19 cellular contexts compared by ENCODE assay signal in the genomic region with DNA sequence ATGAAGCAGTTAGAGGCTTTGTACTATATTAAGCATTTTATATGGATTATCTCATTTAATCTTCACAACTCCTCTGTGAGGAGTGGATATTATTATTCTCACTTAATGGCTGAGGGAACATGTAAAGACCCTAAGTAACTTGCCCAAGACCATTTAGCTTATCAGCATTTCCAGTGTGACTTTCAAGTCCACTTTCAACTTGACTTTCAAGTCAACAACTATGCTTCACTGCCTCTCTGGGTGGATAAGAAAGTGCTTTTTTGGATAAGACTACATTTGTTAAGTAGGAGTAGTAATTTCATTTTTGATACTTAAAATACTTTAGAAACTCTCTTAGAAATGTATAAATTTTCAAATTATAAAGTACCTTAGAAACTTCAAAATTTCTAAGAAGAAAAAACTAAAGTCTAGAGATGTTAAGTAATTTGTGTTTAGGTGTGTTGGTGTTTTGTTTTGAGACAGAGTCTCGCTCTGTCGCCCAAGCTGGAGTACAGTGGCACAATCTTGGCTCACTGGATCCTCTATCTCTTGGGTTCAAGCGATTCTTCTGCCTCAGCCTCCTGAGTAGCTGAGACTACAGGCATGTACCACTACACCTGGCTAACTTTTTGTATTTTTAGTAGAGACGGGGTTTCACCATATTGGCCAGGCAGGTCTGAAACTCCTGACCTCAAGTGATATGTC.
"Had no signal": no experiment of that assay in that cellular context is flagged by ENCODE, and none has a peak within 500 bp of the region (broad histone marks: within the 10 kb centered on the region; RNA-seq: fewer than 3 reads in every experiment).

No MANE protein-coding gene starts in this region.

- H3K4me1 Mint-ChIP-seq: activated naive CD4-positive, alpha-beta T cell treated with anti-CD3 and anti-CD28 coated beads, Interleukin-2, amount 50 U/mL, for 24 hours; central memory CD8-positive, alpha-beta T cell; endodermal cell; naive thymus-derived CD8-positive, alpha-beta T cell; stimulated activated naive CD8-positive, alpha-beta T cell treated with anti-CD3 and anti-CD28 coated beads, Interleukin-15, amount 100 ng/mL, for 72 hours had no signal

- H3K27me3 Mint-ChIP-seq: activated naive CD4-positive, alpha-beta T cell treated with anti-CD3 and anti-CD28 coated beads, Interleukin-2, amount 50 U/mL, for 24 hours; central memory CD8-positive, alpha-beta T cell; naive thymus-derived CD8-positive, alpha-beta T cell; stimulated activated naive CD8-positive, alpha-beta T cell treated with anti-CD3 and anti-CD28 coated beads, Interleukin-15, amount 100 ng/mL, for 72 hours had no signal

- H3K4me3 Mint-ChIP-seq: activated naive CD4-positive, alpha-beta T cell treated with anti-CD3 and anti-CD28 coated beads, Interleukin-2, amount 50 U/mL, for 24 hours; central memory CD8-positive, alpha-beta T cell; endodermal cell; naive thymus-derived CD8-positive, alpha-beta T cell; stimulated activated naive CD8-positive, alpha-beta T cell treated with anti-CD3 and anti-CD28 coated beads, Interleukin-15, amount 100 ng/mL, for 72 hours had no signal

- DNase-seq: activated CD4-positive, alpha-beta T cell treated with anti-CD3 and anti-CD28 coated beads, Interleukin-2, amount 50 U/mL, for 1 hour; activated CD8-positive, alpha-beta memory T cell treated with anti-CD3 and anti-CD28 coated beads for 24 hours; activated gamma-delta T cell; colonic mucosa; endodermal cell; foreskin keratinocyte; hippocampal formation; left cardiac atrium; naive thymus-derived CD8-positive, alpha-beta T cell; right cardiac atrium; stimulated activated CD4-positive, alpha-beta T cell treated with anti-CD3 and anti-CD28 coated beads, Interleukin-2, amount 100 ng/mL, for 24 hours; stimulated activated naive CD8-positive, alpha-beta T cell treated with anti-CD3 and anti-CD28 coated beads, Interleukin-15, amount 100 ng/mL, for 72 hours; transverse colon; uterus had no signal

- H3K27ac Mint-ChIP-seq: activated naive CD4-positive, alpha-beta T cell treated with anti-CD3 and anti-CD28 coated beads, Interleukin-2, amount 50 U/mL, for 24 hours; endodermal cell; stimulated activated naive CD8-positive, alpha-beta T cell treated with anti-CD3 and anti-CD28 coated beads, Interleukin-15, amount 100 ng/mL, for 72 hours had no signal

- ATAC-seq: foreskin keratinocyte; left cardiac atrium; naive thymus-derived CD8-positive, alpha-beta T cell; right cardiac atrium; stimulated activated naive CD8-positive, alpha-beta T cell treated with anti-CD3 and anti-CD28 coated beads, Interleukin-15, amount 100 ng/mL, for 72 hours had no signal

- H3K4me3 ChIP-seq: ascending aorta, colonic mucosa, prostate gland, suprapubic skin, transverse colon, uterus had no signal

- H3K9me3 Mint-ChIP-seq: activated naive CD4-positive, alpha-beta T cell treated with anti-CD3 and anti-CD28 coated beads, Interleukin-2, amount 50 U/mL, for 24 hours; central memory CD8-positive, alpha-beta T cell; endodermal cell; naive thymus-derived CD8-positive, alpha-beta T cell; stimulated activated naive CD8-positive, alpha-beta T cell treated with anti-CD3 and anti-CD28 coated beads, Interleukin-15, amount 100 ng/mL, for 72 hours had no signal
